ENCODE assay signal across 8 cellular contexts in genomic region chr7:5528815-5529442, GRCh38. TPM values are rescaled to one million over a fixed set of nuclear protein-coding genes. Genes with fewer than 3 reads are reported as not detected.
DNase-seq lines count a peak whose midpoint lies in the region; ATAC-seq, FAIRE-seq and TF ChIP-seq lines count a peak whose summit lies in the region.

No MANE protein-coding gene starts in this region.

- no TSS peak for BruUV-seq in GM12878 (replicated peaks; lab: Mats Ljungman, UMichigan)

- TF ChIP-seq EP300 in GM12878 (IDR thresholded peaks at IDR 0.05; ENCODE audit: borderline replicate concordance in 1 of 2, control insufficient read depth in 1 of 2, low read depth in 2 of 2, low read length in 2 of 2), result no peak

- H3K4me1 Mint-ChIP-seq in activated T-cell treated with anti-CD3 and anti-CD28 coated beads, Interleukin-2, amount 50 U/mL, for 72 hours (ENCODE audit: low read depth), result peaks cover 55% of the 10 kb centered on the region
- H3K4me1 Mint-ChIP-seq in type B pancreatic cell (ENCODE audit: unreplicated experiment), result peaks cover 40% of the 10 kb centered on the region

- TF ChIP-seq RAD21 in GM12878 (IDR thresholded peaks at IDR 0.05; ENCODE audit: insufficient read depth, low read depth, low read length), result no peak

- 1% methylated on average over 23 of the region's 23 CpGs for WGBS in GM12878 (ENCODE audit: insufficient coverage, insufficient replicate concordance, low lambda C conversion rate, missing lambda C conversion rate)
- WGBS in lower leg skin, 2 donors, result 3% methylated on average over 19 to 23 of the region's 23 CpGs

- no peaks in the 10 kb centered on the region for H3K27me3 Mint-ChIP-seq in activated T-cell treated with anti-CD3 and anti-CD28 coated beads, Interleukin-2, amount 50 U/mL, for 72 hours (ENCODE audit: low read depth)
- H3K27me3 Mint-ChIP-seq in type B pancreatic cell, result peaks cover 48% of the 10 kb centered on the region

- H4K20me1 ChIP-seq in GM12878 (ENCODE audit: control insufficient read depth, insufficient read depth), result peaks cover 23% of the 10 kb centered on the region

- intact Hi-C loops in GM12878 (cut with micrococcal nuclease; ENCODE audit: unreplicated experiment), result no loop called here
- intact Hi-C loops in lower leg skin (cut with DNase I; ENCODE audit: low total_unique reads), result no loop called here

- FAIRE-seq in GM12878 (lab: Jason Lieb, UNC) (no peak), GM19239 (lab: Jason Lieb, UNC) (no peak)

- POLR2A ChIA-PET in GM12878 (lab: Charles Lee), result interaction anchor here (0.6 kb wide), 1 partner anchor 214 kb away, joined by 3 read pairs; no protein-coding TSS in a partner anchor

- TF ChIP-seq POLR2A in GM12878 (IDR thresholded peaks at IDR 0.05; ENCODE audit: low read depth, low read length) (no peak), lower leg skin (IDR thresholded peaks at IDR 0.05) (no peak)

- H3K9me3 ChIP-seq in GM12878 (replicated peaks; ENCODE audit: control insufficient read depth, insufficient read depth, low read length), result peaks cover 4% of the 10 kb centered on the region; the same call in 2 of the 3 replicates

- H3K27me3 ChIP-seq in GM12878 (replicated peaks in 1 of 2; ENCODE audit: control insufficient read depth in 2 of 2, insufficient read depth in 2 of 2, low read length in 1 of 2), result no peaks in the 10 kb centered on the region

- H3K4me1 ChIP-seq in GM12878 (ENCODE audit: control insufficient read depth, insufficient read depth, low read length), result peaks cover 21% of the 10 kb centered on the region

- RAD21 ChIA-PET in GM12878 (lab: Charles Lee; ENCODE audit: unreplicated experiment), result interaction anchor here (0.8 to 1.4 kb wide), 3 partner anchors 9 to 173 kb away, joined by 3 to 4 read pairs (median 3); no protein-coding TSS in a partner anchor

- peaks cover 74% of the 10 kb centered on the region for H3K79me2 ChIP-seq in GM12878 (ENCODE audit: control insufficient read depth, insufficient read depth, low read length)

- no peak for DNase-seq in activated T-cell treated with anti-CD3 and anti-CD28 coated beads, Interleukin-2, amount 50 U/mL, for 72 hours
- DNase-seq in activated T-cell treated with anti-CD3 and anti-CD28 coated beads for 4 hours (no peak), GM12878 (ENCODE audit: low read depth, low spot score) (no peak), lower leg skin (ENCODE audit: low spot score in 2 of 2) (no peak), type B pancreatic cell (ENCODE audit: extremely low spot score, unreplicated experiment) (no peak), omental fat pad (ENCODE audit: low spot score) (no peak), GM19239 (ENCODE audit: insufficient read length, low spot score) (no peak)

- TF ChIP-seq CTCF in GM12878 (IDR thresholded peaks at IDR 0.05 in 2 of 3, conservative IDR thresholded peaks at IDR 0.05 in 1 of 3; ENCODE audit: control insufficient read depth in 2 of 3, extremely low read depth in 1 of 3, insufficient read depth in 1 of 3, low read depth in 3 of 3, low read length in 3 of 3) (no peak), lower leg skin (IDR thresholded peaks at IDR 0.05) (no peak), type B pancreatic cell (conservative IDR thresholded peaks at IDR 0.05) (no peak), omental fat pad (IDR thresholded peaks at IDR 0.05) (no peak)

- CTCF ChIA-PET in GM12878 (lab: Yijun Ruan, JAX), result interaction anchor here (0.6 to 1.1 kb wide), 2 partner anchors 174 to 475 kb away, joined by 3 read pairs; no protein-coding TSS in a partner anchor

- ATAC-seq in activated T-cell treated with anti-CD3 and anti-CD28 coated beads, Interleukin-2, amount 50 U/mL, for 72 hours (replicated peaks in 1 of 2), result no peak
- no peak for ATAC-seq in GM12878
- ATAC-seq in omental fat pad (ENCODE audit: low FRiP score), result no peak
- no peak for ATAC-seq in HG02852 (IDR thresholded peaks at IDR 0.05; ENCODE audit: unreplicated experiment)

- H3K36me3 ChIP-seq in GM12878 (ENCODE audit: control insufficient read depth in 2 of 2, insufficient read depth in 2 of 2, low read length in 1 of 2), result peaks cover 35% of the 10 kb centered on the region in 2 experiments

- H3K4me2 ChIP-seq in GM12878 (ENCODE audit: control insufficient read depth, insufficient read depth), result peak overlapping the region; percentile 66

- no peak overlapping the region for H2AFZ ChIP-seq in GM12878 (ENCODE audit: control insufficient read depth, low read depth, low read length)

- peak overlapping the region; percentile 96 for H3K27ac Mint-ChIP-seq in activated T-cell treated with anti-CD3 and anti-CD28 coated beads, Interleukin-2, amount 50 U/mL, for 72 hours
- peak overlapping the region; percentile 97 for H3K27ac Mint-ChIP-seq in type B pancreatic cell

- no peaks in the 10 kb centered on the region for H3K9me3 Mint-ChIP-seq in activated T-cell treated with anti-CD3 and anti-CD28 coated beads, Interleukin-2, amount 50 U/mL, for 72 hours
- H3K9me3 Mint-ChIP-seq in type B pancreatic cell, result no peaks in the 10 kb centered on the region

- peak overlapping the region; percentile 99 for H3K27ac ChIP-seq in GM12878 (ENCODE audit: control insufficient read depth, insufficient read depth)

- peaks cover 32 to 37% of the 10 kb centered on the region in 2 donors for H3K36me3 Mint-ChIP-seq in activated T-cell treated with anti-CD3 and anti-CD28 coated beads, Interleukin-2, amount 50 U/mL, for 72 hours (ENCODE audit: insufficient read depth in 2 of 2)
- peaks cover 45% of the 10 kb centered on the region for H3K36me3 Mint-ChIP-seq in type B pancreatic cell

- peak overlapping the region; percentile 92 to 95 for H3K4me3 Mint-ChIP-seq in activated T-cell treated with anti-CD3 and anti-CD28 coated beads, Interleukin-2, amount 50 U/mL, for 72 hours
- peak overlapping the region; percentile 96 for H3K4me3 Mint-ChIP-seq in type B pancreatic cell

- SMC1A ChIA-PET in GM12878 (lab: Charles Lee; ENCODE audit: uncharacterized antibody, unreplicated experiment), result interaction anchor here (1.0 to 1.2 kb wide), 2 partner anchors 10 to 17 kb away, joined by 3 to 4 read pairs; no protein-coding TSS in a partner anchor

- H3K9ac ChIP-seq in GM12878 (ENCODE audit: control insufficient read depth, insufficient read depth, low read length), result peak overlapping the region; percentile 94

- in situ Hi-C loops in GM12878 (cut with MboI), result no loop called here

- H3K4me3 ChIP-seq in GM12878, result peak overlapping the region; percentile 99
- peak overlapping the region; percentile 83 for H3K4me3 ChIP-seq in lower leg skin (ENCODE audit: low read depth, poor library complexity, severe bottlenecking)

RNA-seq across cellular contexts. Expression of gene ACTB, which starts 1.5 kb away (rescaled TPM):
- 1,000 to 10,000 TPM; 4,284 to 5,173 TPM for total RNA-seq in activated T-cell treated with anti-CD3 and anti-CD28 coated beads, Interleukin-2, amount 50 U/mL, for 72 hours
- total RNA-seq in GM12878 (2013; cell fraction: nucleolus; rRNA removed), result 1,974 and 2,098 TPM in 2 replicates
- total RNA-seq in GM12878 (2014; rRNA removed) (5,201 and 6,104 TPM in 2 replicates), GM12878 (2014; rRNA removed; fragmentation: Illumina TruSeq; extraction: Trizol) (5,689 and 6,359 TPM in 2 replicates), GM12878 (2021) (16,196 and 16,641 TPM in 2 replicates), lower leg skin (1,000 to 10,000 TPM; 1,489 to 2,016 (median 1,611) TPM), type B pancreatic cell (ENCODE audit: low replicate concordance) (3,466 and 4,253 TPM in 2 replicates), omental fat pad (1,000 to 10,000 TPM; 1,920 to 3,510 (median 2,778) TPM)
- 7,864 TPM for polyA plus RNA-seq in GM12878 (2011; ENCODE audit: low read depth)
- polyA plus RNA-seq in GM12878 (2011; rRNA removed) (1,147 and 2,786 TPM in 2 replicates), GM12878 (2014; fragmentation: Illumina TruSeq; extraction: Trizol) (10,962 and 12,114 TPM in 2 replicates), GM12878 (2014; fragmentation: Nextera tagmentation; extraction: Ambion mirVana) (over 10,000 TPM; 10,715 to 12,414 TPM), GM12878 (2014; rRNA removed) (5,798 and 7,688 TPM in 2 replicates), GM12878 (2016; fragmentation: Nextera tagmentation; extraction: Ambion mirVana) (over 10,000 TPM; 31,192 to 31,914 TPM)
- polyA plus RNA-seq in GM12878 (2011; cell fraction: cytosol; rRNA removed), result 3,130 and 4,314 TPM in 2 replicates
- polyA plus RNA-seq in GM12878 (2011; cell fraction: nucleus; rRNA removed), result 6,255 and 8,387 TPM in 2 replicates
- 9,522 and 10,892 TPM in 2 replicates for polyA plus RNA-seq in GM12878 (2012)
- polyA minus RNA-seq in GM12878 (2011; rRNA and poly(A)+ RNA removed), result 3,368 and 4,052 TPM in 2 replicates
- 3,847 and 4,043 TPM in 2 replicates for polyA minus RNA-seq in GM12878 (2011; cell fraction: cytosol; rRNA and poly(A)+ RNA removed)
- 1,573 and 2,410 TPM in 2 replicates for polyA minus RNA-seq in GM12878 (2011; cell fraction: nucleus; rRNA and poly(A)+ RNA removed)

RNA-seq across cellular contexts. Expression of gene FBXL18, which starts 15.3 kb away (rescaled TPM):
- total RNA-seq in activated T-cell treated with anti-CD3 and anti-CD28 coated beads, Interleukin-2, amount 50 U/mL, for 72 hours, result 10 to 100 TPM in 1 of 2 donors, 1 to 10 TPM in 1; 10.0 to 12.3 TPM
- total RNA-seq in GM12878 (2013; cell fraction: nucleolus; rRNA removed), result 14.1 and 16.0 TPM in 2 replicates
- total RNA-seq in GM12878 (2014; rRNA removed) (4.7 and 6.7 TPM in 2 replicates), GM12878 (2014; rRNA removed; fragmentation: Illumina TruSeq; extraction: Trizol) (2.0 and 2.8 TPM in 2 replicates), GM12878 (2021) (15.9 and 19.6 TPM in 2 replicates), lower leg skin (10 to 100 TPM in 2 of 4 donors, 1 to 10 TPM in 2; 9.9 to 15.6 (median 11.0) TPM), type B pancreatic cell (ENCODE audit: low replicate concordance) (13.5 and 14.9 TPM in 2 replicates), omental fat pad (1 to 10 TPM; 5.4 to 7.3 (median 6.0) TPM)
- polyA plus RNA-seq in GM12878 (2011; ENCODE audit: low read depth), result 1.1 TPM
- polyA plus RNA-seq in GM12878 (2011; rRNA removed) (0.61 and 2.0 TPM in 2 replicates), GM12878 (2014; fragmentation: Illumina TruSeq; extraction: Trizol) (0.95 and 2.7 TPM in 2 replicates), GM12878 (2014; fragmentation: Nextera tagmentation; extraction: Ambion mirVana) (1 to 10 TPM in 1 of 2 experiments, under 1 TPM in 1; 0.80 to 1.1 TPM), GM12878 (2014; rRNA removed) (10.0 and 11.3 TPM in 2 replicates), GM12878 (2016; fragmentation: Nextera tagmentation; extraction: Ambion mirVana) (10 to 100 TPM; 13.6 to 14.8 TPM)
- polyA plus RNA-seq in GM12878 (2011; cell fraction: cytosol; rRNA removed), result 2.1 and 3.8 TPM in 2 replicates
- 5.4 and 10.5 TPM in 2 replicates for polyA plus RNA-seq in GM12878 (2011; cell fraction: nucleus; rRNA removed)
- 3.4 TPM in 2 replicates for polyA plus RNA-seq in GM12878 (2012)
- 4.2 and 6.3 TPM in 2 replicates for polyA minus RNA-seq in GM12878 (2011; rRNA and poly(A)+ RNA removed)
- polyA minus RNA-seq in GM12878 (2011; cell fraction: cytosol; rRNA and poly(A)+ RNA removed), result 4.8 and 5.6 TPM in 2 replicates
- 3.7 and 7.7 TPM in 2 replicates for polyA minus RNA-seq in GM12878 (2011; cell fraction: nucleus; rRNA and poly(A)+ RNA removed)
